1 cellular context compared by ENCODE assay signal in the genomic region with DNA sequence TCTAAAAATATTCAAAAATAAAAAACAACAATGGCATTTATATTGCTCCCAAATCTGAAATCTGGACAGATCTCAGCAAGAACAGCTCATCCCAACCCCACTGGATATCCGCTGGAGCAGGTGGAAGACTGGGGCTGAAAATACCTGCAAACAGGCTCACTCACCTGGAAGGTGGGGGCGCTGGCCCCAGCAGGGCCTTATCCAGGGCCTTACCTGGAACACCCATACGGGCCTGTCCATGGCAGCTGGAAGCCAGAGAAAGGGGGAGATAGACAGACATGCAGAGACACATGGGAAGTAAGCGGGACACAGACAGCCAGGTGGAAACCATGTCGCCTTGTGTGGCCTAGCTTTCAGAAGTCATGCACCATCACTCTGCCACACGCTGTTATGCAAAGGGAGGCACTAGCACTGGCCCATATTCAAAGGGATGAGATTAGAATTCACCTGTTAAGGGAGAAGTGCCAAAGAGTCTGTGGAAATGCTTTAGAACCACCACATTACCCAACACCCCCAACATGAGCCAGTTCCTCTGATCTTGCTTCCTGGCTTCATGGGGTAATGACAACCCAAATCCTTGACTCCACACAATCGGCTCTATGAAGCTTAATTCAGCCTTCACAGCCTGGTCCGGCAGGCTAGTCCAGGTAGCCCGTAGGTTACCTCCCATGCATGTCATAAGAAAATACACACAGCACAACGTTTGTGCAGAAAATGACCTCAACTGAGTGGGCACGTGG.
TF ChIP-seq lines count a peak whose summit lies in the region.

No MANE protein-coding gene starts in this region.

TF ChIP-seq in GM23338, 12 proteins besides CTCF, POLR2A, EP300 and RAD21 (continued from another document):
- TF ChIP-seq, protein P1, sequence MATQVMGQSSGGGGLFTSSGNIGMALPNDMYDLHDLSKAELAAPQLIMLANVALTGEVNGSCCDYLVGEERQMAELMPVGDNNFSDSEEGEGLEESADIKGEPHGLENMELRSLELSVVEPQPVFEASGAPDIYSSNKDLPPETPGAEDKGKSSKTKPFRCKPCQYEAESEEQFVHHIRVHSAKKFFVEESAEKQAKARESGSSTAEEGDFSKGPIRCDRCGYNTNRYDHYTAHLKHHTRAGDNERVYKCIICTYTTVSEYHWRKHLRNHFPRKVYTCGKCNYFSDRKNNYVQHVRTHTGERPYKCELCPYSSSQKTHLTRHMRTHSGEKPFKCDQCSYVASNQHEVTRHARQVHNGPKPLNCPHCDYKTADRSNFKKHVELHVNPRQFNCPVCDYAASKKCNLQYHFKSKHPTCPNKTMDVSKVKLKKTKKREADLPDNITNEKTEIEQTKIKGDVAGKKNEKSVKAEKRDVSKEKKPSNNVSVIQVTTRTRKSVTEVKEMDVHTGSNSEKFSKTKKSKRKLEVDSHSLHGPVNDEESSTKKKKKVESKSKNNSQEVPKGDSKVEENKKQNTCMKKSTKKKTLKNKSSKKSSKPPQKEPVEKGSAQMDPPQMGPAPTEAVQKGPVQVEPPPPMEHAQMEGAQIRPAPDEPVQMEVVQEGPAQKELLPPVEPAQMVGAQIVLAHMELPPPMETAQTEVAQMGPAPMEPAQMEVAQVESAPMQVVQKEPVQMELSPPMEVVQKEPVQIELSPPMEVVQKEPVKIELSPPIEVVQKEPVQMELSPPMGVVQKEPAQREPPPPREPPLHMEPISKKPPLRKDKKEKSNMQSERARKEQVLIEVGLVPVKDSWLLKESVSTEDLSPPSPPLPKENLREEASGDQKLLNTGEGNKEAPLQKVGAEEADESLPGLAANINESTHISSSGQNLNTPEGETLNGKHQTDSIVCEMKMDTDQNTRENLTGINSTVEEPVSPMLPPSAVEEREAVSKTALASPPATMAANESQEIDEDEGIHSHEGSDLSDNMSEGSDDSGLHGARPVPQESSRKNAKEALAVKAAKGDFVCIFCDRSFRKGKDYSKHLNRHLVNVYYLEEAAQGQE (IDR thresholded peaks at IDR 0.05; ENCODE audit: unreplicated experiment) = no peak
- TF ChIP-seq POLR2AphosphoS5 (IDR thresholded peaks at IDR 0.05; ENCODE audit: low read depth) = no peak
- TF ChIP-seq EZH2 (IDR thresholded peaks at IDR 0.05; ENCODE audit: low read depth, unreplicated experiment) = no peak
- no peak for TF ChIP-seq ZNF114 (CRISPR knock-in tag; IDR thresholded peaks at IDR 0.05)
- TF ChIP-seq EZH2phosphoT487 (IDR thresholded peaks at IDR 0.05; ENCODE audit: unreplicated experiment) = no peak
- TF ChIP-seq ZNF331 (CRISPR knock-in tag; IDR thresholded peaks at IDR 0.05; ENCODE audit: low read depth) = no peak
- no peak for TF ChIP-seq NANOG (IDR thresholded peaks at IDR 0.05; ENCODE audit: borderline replicate concordance)
- TF ChIP-seq, protein P2, sequence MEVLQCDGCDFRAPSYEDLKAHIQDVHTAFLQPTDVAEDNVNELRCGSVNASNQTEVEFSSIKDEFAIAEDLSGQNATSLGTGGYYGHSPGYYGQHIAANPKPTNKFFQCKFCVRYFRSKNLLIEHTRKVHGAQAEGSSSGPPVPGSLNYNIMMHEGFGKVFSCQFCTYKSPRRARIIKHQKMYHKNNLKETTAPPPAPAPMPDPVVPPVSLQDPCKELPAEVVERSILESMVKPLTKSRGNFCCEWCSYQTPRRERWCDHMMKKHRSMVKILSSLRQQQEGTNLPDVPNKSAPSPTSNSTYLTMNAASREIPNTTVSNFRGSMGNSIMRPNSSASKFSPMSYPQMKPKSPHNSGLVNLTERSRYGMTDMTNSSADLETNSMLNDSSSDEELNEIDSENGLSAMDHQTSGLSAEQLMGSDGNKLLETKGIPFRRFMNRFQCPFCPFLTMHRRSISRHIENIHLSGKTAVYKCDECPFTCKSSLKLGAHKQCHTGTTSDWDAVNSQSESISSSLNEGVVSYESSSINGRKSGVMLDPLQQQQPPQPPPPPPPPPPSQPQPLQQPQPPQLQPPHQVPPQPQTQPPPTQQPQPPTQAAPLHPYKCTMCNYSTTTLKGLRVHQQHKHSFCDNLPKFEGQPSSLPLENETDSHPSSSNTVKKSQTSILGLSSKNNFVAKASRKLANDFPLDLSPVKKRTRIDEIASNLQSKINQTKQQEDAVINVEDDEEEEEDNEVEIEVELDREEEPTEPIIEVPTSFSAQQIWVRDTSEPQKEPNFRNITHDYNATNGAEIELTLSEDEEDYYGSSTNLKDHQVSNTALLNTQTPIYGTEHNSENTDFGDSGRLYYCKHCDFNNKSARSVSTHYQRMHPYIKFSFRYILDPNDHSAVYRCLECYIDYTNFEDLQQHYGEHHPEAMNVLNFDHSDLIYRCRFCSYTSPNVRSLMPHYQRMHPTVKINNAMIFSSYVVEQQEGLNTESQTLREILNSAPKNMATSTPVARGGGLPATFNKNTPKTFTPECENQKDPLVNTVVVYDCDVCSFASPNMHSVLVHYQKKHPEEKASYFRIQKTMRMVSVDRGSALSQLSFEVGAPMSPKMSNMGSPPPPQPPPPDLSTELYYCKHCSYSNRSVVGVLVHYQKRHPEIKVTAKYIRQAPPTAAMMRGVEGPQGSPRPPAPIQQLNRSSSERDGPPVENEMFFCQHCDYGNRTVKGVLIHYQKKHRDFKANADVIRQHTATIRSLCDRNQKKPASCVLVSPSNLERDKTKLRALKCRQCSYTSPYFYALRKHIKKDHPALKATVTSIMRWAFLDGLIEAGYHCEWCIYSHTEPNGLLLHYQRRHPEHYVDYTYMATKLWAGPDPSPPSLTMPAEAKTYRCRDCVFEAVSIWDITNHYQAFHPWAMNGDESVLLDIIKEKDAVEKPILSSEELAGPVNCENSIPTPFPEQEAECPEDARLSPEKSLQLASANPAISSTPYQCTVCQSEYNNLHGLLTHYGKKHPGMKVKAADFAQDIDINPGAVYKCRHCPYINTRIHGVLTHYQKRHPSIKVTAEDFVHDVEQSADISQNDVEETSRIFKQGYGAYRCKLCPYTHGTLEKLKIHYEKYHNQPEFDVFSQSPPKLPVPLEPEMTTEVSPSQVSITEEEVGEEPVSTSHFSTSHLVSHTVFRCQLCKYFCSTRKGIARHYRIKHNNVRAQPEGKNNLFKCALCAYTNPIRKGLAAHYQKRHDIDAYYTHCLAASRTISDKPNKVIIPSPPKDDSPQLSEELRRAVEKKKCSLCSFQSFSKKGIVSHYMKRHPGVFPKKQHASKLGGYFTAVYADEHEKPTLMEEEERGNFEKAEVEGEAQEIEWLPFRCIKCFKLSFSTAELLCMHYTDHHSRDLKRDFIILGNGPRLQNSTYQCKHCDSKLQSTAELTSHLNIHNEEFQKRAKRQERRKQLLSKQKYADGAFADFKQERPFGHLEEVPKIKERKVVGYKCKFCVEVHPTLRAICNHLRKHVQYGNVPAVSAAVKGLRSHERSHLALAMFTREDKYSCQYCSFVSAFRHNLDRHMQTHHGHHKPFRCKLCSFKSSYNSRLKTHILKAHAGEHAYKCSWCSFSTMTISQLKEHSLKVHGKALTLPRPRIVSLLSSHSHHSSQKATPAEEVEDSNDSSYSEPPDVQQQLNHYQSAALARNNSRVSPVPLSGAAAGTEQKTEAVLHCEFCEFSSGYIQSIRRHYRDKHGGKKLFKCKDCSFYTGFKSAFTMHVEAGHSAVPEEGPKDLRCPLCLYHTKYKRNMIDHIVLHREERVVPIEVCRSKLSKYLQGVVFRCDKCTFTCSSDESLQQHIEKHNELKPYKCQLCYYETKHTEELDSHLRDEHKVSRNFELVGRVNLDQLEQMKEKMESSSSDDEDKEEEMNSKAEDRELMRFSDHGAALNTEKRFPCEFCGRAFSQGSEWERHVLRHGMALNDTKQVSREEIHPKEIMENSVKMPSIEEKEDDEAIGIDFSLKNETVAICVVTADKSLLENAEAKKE (CRISPR knock-in tag; IDR thresholded peaks at IDR 0.05) = no peak
